Comparison of ENCODE assay signal across 9 cellular contexts in genomic region chr5:141753971-141754713, GRCh38.
DNase-seq lines count a peak whose midpoint lies in the region; ATAC-seq and TF ChIP-seq lines count a peak whose summit lies in the region.
"Had no signal": no experiment of that assay in that cellular context is flagged by ENCODE, and none has a peak within 500 bp of the region (broad histone marks: within the 10 kb centered on the region; RNA-seq: fewer than 3 reads in every experiment).

No MANE protein-coding gene starts in this region.

- H3K9me3 ChIP-seq in adrenal gland (replicated peaks in 1 of 3) (no peaks in the 10 kb centered on the region), uterus (no peaks in the 10 kb centered on the region)

- TF ChIP-seq CTCF in adrenal gland (IDR thresholded peaks at IDR 0.05), result no peak
- no peak for TF ChIP-seq CTCF in omental fat pad (IDR thresholded peaks at IDR 0.05)
- no peak for TF ChIP-seq CTCF in uterus (IDR thresholded peaks at IDR 0.05)

- H3K36me3 ChIP-seq in adrenal gland (replicated peaks in 1 of 2) (no peaks in the 10 kb centered on the region), uterus (no peaks in the 10 kb centered on the region)

- H3K27me3 ChIP-seq in adrenal gland (peaks cover 21% of the 10 kb centered on the region), uterus (peaks cover 0 to 9% of the 10 kb centered on the region in 2 donors)

- H3K27ac ChIP-seq in adrenal gland (no peak overlapping the region), uterus (no peak overlapping the region)

- H3K4me3 ChIP-seq in adrenal gland (no peak overlapping the region), uterus (no peak overlapping the region)

- TF ChIP-seq POLR2A in adrenal gland (IDR thresholded peaks at IDR 0.05), result no peak
- TF ChIP-seq POLR2A in uterus (IDR thresholded peaks at IDR 0.05), result no peak

- intact Hi-C loops in adrenal gland (cut with DNase I) (no loop called here), uterus (cut with DNase I; ENCODE audit: low total_unique reads) (no loop called here)

- WGBS in adrenal gland, 4 donors, result 14 to 20% (median 16%) methylated on average over 11 of the region's 11 CpGs

- H3K4me1 ChIP-seq in adrenal gland (replicated peaks in 1 of 2) (no peaks in the 10 kb centered on the region), uterus (no peaks in the 10 kb centered on the region)

- ATAC-seq in omental fat pad (ENCODE audit: low FRiP score) (no peak), GM18868 (IDR thresholded peaks at IDR 0.05; ENCODE audit: unreplicated experiment) (no peak)

- DNase-seq in EL, result peak; percentile 37
- DNase-seq in HuH-7 (ENCODE audit: low spot score), result peak; percentile 65
- DNase-seq in adrenal gland, result peak; percentile 21 to 62 (median 47)
- peak; percentile 91 for DNase-seq in left kidney (ENCODE audit: low read depth, low spot score)
- DNase-seq in omental fat pad (ENCODE audit: low spot score), result no peak
- no peak for DNase-seq in uterus
- no peak for DNase-seq in cerebellar cortex (ENCODE audit: low spot score)
- DNase-seq: NCI-H1694 treated with DMSO at 0.1 percent for 48 hours had no signal

Comparison
In these comparisons a context has a peak if more than half of its experiments do, and no peak if none do; other contexts are left out.
1. DNase-seq: peak in EL (single experiment), HuH-7 (single experiment), adrenal gland (7 of 7) and left kidney (single experiment); none in omental fat pad (single experiment), uterus (0 of 2) and cerebellar cortex (single experiment).